8 cellular contexts compared by ENCODE assay signal in the genomic region with DNA sequence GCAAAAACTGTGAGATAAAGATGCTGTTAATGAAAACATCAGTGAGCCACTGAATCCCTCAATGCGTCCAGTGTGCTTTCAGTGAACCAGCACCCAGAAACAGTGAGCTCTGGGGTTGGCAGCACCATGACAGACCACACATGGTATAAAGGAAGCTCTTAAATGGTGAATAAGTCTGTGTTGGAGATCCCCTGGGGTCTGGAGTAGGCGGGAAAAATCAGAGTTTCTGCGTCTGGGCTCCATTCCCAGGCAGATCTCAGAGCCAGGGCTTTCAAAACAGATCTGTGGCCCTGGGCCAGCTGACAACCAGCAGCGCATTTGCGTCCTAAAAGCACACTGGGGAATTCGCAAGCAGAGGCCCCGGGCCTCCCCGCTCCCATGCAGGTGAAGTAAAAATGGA.
A peak's percentile ranks its signal among the peaks of the same experiment; 100 is the strongest.
DNase-seq lines count a peak whose midpoint lies in the region; ATAC-seq and TF ChIP-seq lines count a peak whose summit lies in the region.

No MANE protein-coding gene starts in this region.

- no peaks in the 10 kb centered on the region for H3K27me3 ChIP-seq in layer of hippocampus (ENCODE audit: control insufficient read depth, insufficient read depth, low read length)
- H3K27me3 ChIP-seq in suprapubic skin, result peaks cover 3% of the 10 kb centered on the region

- no peaks in the 10 kb centered on the region for H3K36me3 ChIP-seq in suprapubic skin

- H3K27ac ChIP-seq in layer of hippocampus (ENCODE audit: low read depth, low read length) (peak overlapping the region; percentile 47), suprapubic skin (no peak overlapping the region)

- TF ChIP-seq EP300 in suprapubic skin (IDR thresholded peaks at IDR 0.05), result no peak

- no peak for TF ChIP-seq POLR2A in suprapubic skin (IDR thresholded peaks at IDR 0.05)

- 13% methylated on average over 8 of the region's 8 CpGs for WGBS in suprapubic skin

- peaks cover 29% of the 10 kb centered on the region for H3K4me1 ChIP-seq in suprapubic skin

- no peaks in the 10 kb centered on the region for H3K9me3 ChIP-seq in suprapubic skin

- no peak for ATAC-seq in HG03378 (IDR thresholded peaks at IDR 0.05; ENCODE audit: unreplicated experiment)
- no peak for ATAC-seq in HG03520 (IDR thresholded peaks at IDR 0.05; ENCODE audit: unreplicated experiment)
- ATAC-seq in HG03432 (IDR thresholded peaks at IDR 0.05; ENCODE audit: unreplicated experiment), result no peak

- no peak overlapping the region for H3K4me3 ChIP-seq in suprapubic skin

- no peak for TF ChIP-seq CTCF in suprapubic skin (IDR thresholded peaks at IDR 0.05)

- DNase-seq in M059J (ENCODE audit: low read depth) (peak; percentile 64), astrocyte of the hippocampus (ENCODE audit: low read depth, low spot score) (peak; percentile 93), suprapubic skin (ENCODE audit: low spot score in 2 of 2) (peak; percentile 70 to 81), kidney tubule cell (ENCODE audit: low spot score) (no peak)
